11 cellular contexts compared by ENCODE assay signal in genomic region chr10:124249812-124250432, GRCh38.
DNase-seq lines count a peak whose midpoint lies in the region; FAIRE-seq and TF ChIP-seq lines count a peak whose summit lies in the region.
"Had no signal": no experiment of that assay in that cellular context is flagged by ENCODE, and none has a peak within 500 bp of the region (broad histone marks: within the 10 kb centered on the region; RNA-seq: fewer than 3 reads in every experiment).

No MANE protein-coding gene starts in this region.

- TF ChIP-seq CTCF in brain microvascular endothelial cell (IDR thresholded peaks at IDR 0.05; ENCODE audit: low read depth, low read length, missing control alignments), result peak; percentile 38

- no peak for FAIRE-seq in urothelium cell line (lab: Jason Lieb, UNC)

- H3K36me3 ChIP-seq in brain microvascular endothelial cell (replicated peaks), result no peaks in the 10 kb centered on the region

- no peak overlapping the region for H3K4me3 ChIP-seq in Jurkat, Clone E6-1 (ENCODE audit: low read length)
- H3K4me3 ChIP-seq in brain microvascular endothelial cell (ENCODE audit: low read depth, low read length), result no peak overlapping the region

- DNase-seq in ELR (ENCODE audit: low read depth) (peak; percentile 14), brain microvascular endothelial cell (no peak), myocyte (ENCODE audit: low read depth) (peak; percentile 22), epidermal melanocyte (ENCODE audit: insufficient read length, low spot score) (no peak), occipital lobe (lab: John Stamatoyannopoulos, UW) (no peak), urothelium cell line (ENCODE audit: low spot score) (no peak)
- peak; percentile 17 for DNase-seq in Jurkat, Clone E6-1 (ENCODE audit: low read depth, low spot score)
- DNase-seq: activated T-cell treated with anti-CD3 and anti-CD28 coated beads for 4 hours; nucleus accumbens; stimulated activated CD4-positive, alpha-beta T cell treated with anti-CD3 and anti-CD28 coated beads, Interleukin-1b, Interleukin-23, amount 100 ng/mL, for 48 hours; stimulated activated naive CD8-positive, alpha-beta T cell treated with anti-CD3 and anti-CD28 coated beads, Interleukin-15, amount 100 ng/mL, for 72 hours had no signal

- no peak overlapping the region for H3K27ac ChIP-seq in brain microvascular endothelial cell

- H3K27me3 ChIP-seq in brain microvascular endothelial cell (replicated peaks), result no peaks in the 10 kb centered on the region

- in situ Hi-C loops in brain microvascular endothelial cell (cut with HindIII; ENCODE audit: low pct_ligation_motif_present, low sequenced_read_pairs), result no loop called here

Comparison
In these comparisons a context has a peak if more than half of its experiments do, and no peak if none do; other contexts are left out.
1. DNase-seq: peak in ELR (single experiment), Jurkat, Clone E6-1 (single experiment) and myocyte (single experiment); none in brain microvascular endothelial cell (single experiment), epidermal melanocyte (single experiment), occipital lobe (single experiment) and urothelium cell line (single experiment).